Comparison of ENCODE assay signal across 11 cellular contexts in genomic region chr10:101939273-101939635, GRCh38.
DNase-seq lines count a peak whose midpoint lies in the region; ATAC-seq and TF ChIP-seq lines count a peak whose summit lies in the region.
"Had no signal": no experiment of that assay in that cellular context is flagged by ENCODE, and none has a peak within 500 bp of the region (broad histone marks: within the 10 kb centered on the region; RNA-seq: fewer than 3 reads in every experiment).

No MANE protein-coding gene starts in this region.

- H3K4me1 ChIP-seq in adrenal gland (replicated peaks in 1 of 2): peaks cover 29 to 48% of the 10 kb centered on the region in 2 donors
- peaks cover 86% of the 10 kb centered on the region for H3K4me1 ChIP-seq in left ventricle myocardium inferior
- H3K4me1 ChIP-seq in tibial artery: peaks cover 0 to 66% (median 22%) of the 10 kb centered on the region in 4 donors
- H3K4me1 ChIP-seq: right lobe of liver had no signal

- TF ChIP-seq POLR2A in adrenal gland (IDR thresholded peaks at IDR 0.05): peak in 1 of 2 donors; percentile 15

- ATAC-seq in GM18502 (IDR thresholded peaks at IDR 0.05; ENCODE audit: poor library complexity, unreplicated experiment) (no peak), GM21723 (IDR thresholded peaks at IDR 0.05; ENCODE audit: unreplicated experiment) (no peak)
- ATAC-seq: activated CD8-positive, alpha-beta T cell treated with anti-CD3 and anti-CD28 coated beads for 36 hours had no signal

- H3K36me3 ChIP-seq in adrenal gland (replicated peaks in 1 of 2) (no peaks in the 10 kb centered on the region), left ventricle myocardium inferior (no peaks in the 10 kb centered on the region), tibial artery (no peaks in the 10 kb centered on the region)

- TF ChIP-seq CTCF in adrenal gland (IDR thresholded peaks at IDR 0.05) (no peak), left ventricle myocardium inferior (IDR thresholded peaks at IDR 0.05; ENCODE audit: borderline replicate concordance) (no peak), tibial artery (IDR thresholded peaks at IDR 0.05) (no peak)

- WGBS in adrenal gland, 4 donors: 23 to 38% (median 32%) methylated on average over 1 of the region's 1 CpG

- H3K27ac ChIP-seq in adrenal gland (peak overlapping the region; percentile 24 to 82 (median 61)), left ventricle myocardium inferior (replicated peaks) (peak overlapping the region; percentile 86), tibial artery (peak overlapping the region; percentile 53 to 76)
- H3K27ac ChIP-seq: right lobe of liver, suprapubic skin had no signal

- intact Hi-C loops in adrenal gland (cut with DNase I): no loop called here
- intact Hi-C loops in left ventricle myocardium inferior (cut with micrococcal nuclease): no loop called here
- intact Hi-C loops in tibial artery (cut with DNase I; ENCODE audit: low total_unique reads): no loop called here

- H3K27me3 ChIP-seq in adrenal gland: no peaks in the 10 kb centered on the region
- no peaks in the 10 kb centered on the region for H3K27me3 ChIP-seq in left ventricle myocardium inferior (ENCODE audit: low read depth)
- no peaks in the 10 kb centered on the region for H3K27me3 ChIP-seq in tibial artery
- H3K27me3 ChIP-seq: right lobe of liver, suprapubic skin had no signal

- DNase-seq in HS-5 (ENCODE audit: low read depth) (peak; percentile 80), adrenal gland (peak in 3 of 7 donors; percentile 20 to 23 (median 23)), left ventricle myocardium inferior (no peak), tibial artery (no peak), activated T-cell treated with anti-CD3 and anti-CD28 coated beads for 4 hours (no peak)
- DNase-seq: activated CD8-positive, alpha-beta T cell treated with anti-CD3 and anti-CD28 coated beads for 36 hours; NCI-H69; right lobe of liver had no signal

- H3K4me3 ChIP-seq in adrenal gland (no peak overlapping the region), left ventricle myocardium inferior (peak overlapping the region; percentile 52), tibial artery (no peak overlapping the region)
- H3K4me3 ChIP-seq: right lobe of liver, suprapubic skin had no signal

- H3K9me3 ChIP-seq in adrenal gland (replicated peaks in 1 of 3) (no peaks in the 10 kb centered on the region), left ventricle myocardium inferior (replicated peaks) (no peaks in the 10 kb centered on the region), tibial artery (no peaks in the 10 kb centered on the region)
- H3K9me3 ChIP-seq: right lobe of liver, suprapubic skin had no signal
